Comparison of ENCODE assay signal across 21 cellular contexts in genomic region chr5:6644841-6645240, GRCh38. TPM values are rescaled to one million over a fixed set of nuclear protein-coding genes. Genes with fewer than 3 reads are reported as not detected.
DNase-seq lines count a peak whose midpoint lies in the region; ATAC-seq and TF ChIP-seq lines count a peak whose summit lies in the region.
"Had no signal": no experiment of that assay in that cellular context is flagged by ENCODE, and none has a peak within 500 bp of the region (broad histone marks: within the 10 kb centered on the region; RNA-seq: fewer than 3 reads in every experiment).

No MANE protein-coding gene starts in this region.

- no peak for TF ChIP-seq CTCF in AG09309 (IDR thresholded peaks at IDR 0.05; ENCODE audit: control insufficient read depth, insufficient read depth, low read depth, low read length, missing control alignments)
- no peak for TF ChIP-seq CTCF in astrocyte of the spinal cord (IDR thresholded peaks at IDR 0.05; ENCODE audit: low read depth, low read length)
- no peak for TF ChIP-seq CTCF in ovary (IDR thresholded peaks at IDR 0.05)
- TF ChIP-seq CTCF in lower leg skin (IDR thresholded peaks at IDR 0.05) = no peak

- TF ChIP-seq POLR2A in ovary (IDR thresholded peaks at IDR 0.05) (no peak), lower leg skin (IDR thresholded peaks at IDR 0.05) (no peak)

- H3K27ac ChIP-seq in ovary = no peak overlapping the region
- H3K27ac ChIP-seq: BLaER1, PC-9, SJCRH30 had no signal

- no peaks in the 10 kb centered on the region for H3K27me3 ChIP-seq in ovary
- H3K27me3 ChIP-seq: BLaER1, SJCRH30 had no signal

- no peaks in the 10 kb centered on the region for H3K4me1 ChIP-seq in ovary (ENCODE audit: insufficient read depth)
- H3K4me1 ChIP-seq: HAP-1, SJCRH30 had no signal

- intact Hi-C loops in ovary (cut with DNase I) = loop anchor here in 1 of 4 donors (5.0 kb wide), 1 partner anchor 1503 kb away; the partner anchor contains the start of gene ADAMTS16
- intact Hi-C loops in lower leg skin (cut with DNase I; ENCODE audit: low total_unique reads) = no loop called here

- H3K4me3 ChIP-seq in AG09309 (ENCODE audit: control insufficient read depth, low read depth, low read length) (no peak overlapping the region), astrocyte of the spinal cord (ENCODE audit: low read depth, low read length) (no peak overlapping the region), ovary (no peak overlapping the region), lower leg skin (ENCODE audit: low read depth, poor library complexity, severe bottlenecking) (no peak overlapping the region)
- H3K4me3 ChIP-seq: BLaER1, HAP-1, PC-9, SJCRH30 had no signal

- peak; percentile 39 for DNase-seq in AG09309 (ENCODE audit: low read depth)
- peak; percentile 78 for DNase-seq in HCEC 1CT
- DNase-seq in RPMI7951 (ENCODE audit: low read depth) = peak; percentile 55
- peak; percentile 68 for DNase-seq in astrocyte of the spinal cord (ENCODE audit: low read depth, low spot score)
- DNase-seq in ovary = no peak
- DNase-seq in SHP77 treated with DMSO at 0.1 percent for 48 hours (lab: John Stamatoyannopoulos, UW) = no peak
- DNase-seq in lower leg skin (ENCODE audit: low spot score in 2 of 2) = no peak
- DNase-seq: CD4-positive, alpha-beta T cell; GOT3; Karpas-422; NCI-H1105; NCI-H1436 treated with DMSO at 0.1 percent for 48 hours; NCI-H187 treated with DMSO at 0.1 percent for 48 hours; NCI-H2107; NCI-H524 treated with DMSO at 0.1 percent for 48 hours; NCI-H774; PC-9; SJCRH30 had no signal

- in situ Hi-C loops in astrocyte of the spinal cord (cut with HindIII; ENCODE audit: low sequenced_read_pairs) = no loop called here

- no peaks in the 10 kb centered on the region for H3K36me3 ChIP-seq in ovary
- H3K36me3 ChIP-seq: HAP-1, SJCRH30 had no signal

- H3K9me3 ChIP-seq in ovary = no peaks in the 10 kb centered on the region
- H3K9me3 ChIP-seq: SJCRH30 had no signal

- no peak for ATAC-seq in HG03565 (IDR thresholded peaks at IDR 0.05; ENCODE audit: unreplicated experiment)

- no peak for TF ChIP-seq EP300 in ovary (IDR thresholded peaks at IDR 0.05)

- 83 to 95% (median 91%) methylated on average over 6 of the region's 6 CpGs for WGBS in ovary, 3 donors
- 89 to 92% methylated on average over 6 of the region's 6 CpGs for WGBS in lower leg skin, 2 donors

RNA-seq across cellular contexts. Expression of gene SRD5A1, which starts 11.6 kb away (rescaled TPM):
- 22.5 and 23.4 TPM in 2 replicates for total RNA-seq in RPMI7951 (2014; rRNA removed; shearing (Covaris generic))
- total RNA-seq in ovary = 10 to 100 TPM in 3 of 7 donors, 1 to 10 TPM in 4; 4.4 to 13.5 (median 9.8) TPM
- polyA plus RNA-seq in ovary = 1 to 10 TPM; 6.5 to 6.6 TPM
- 100 to 1,000 TPM in 2 of 4 donors, 10 to 100 TPM in 2; 83.1 to 155 (median 98.4) TPM for total RNA-seq in lower leg skin

RNA-seq across cellular contexts. Expression of gene NSUN2, which starts 12.0 kb away (rescaled TPM):
- total RNA-seq in RPMI7951 (2014; rRNA removed; shearing (Covaris generic)) = 19.3 and 20.6 TPM in 2 replicates
- total RNA-seq in ovary = 10 to 100 TPM; 34.7 to 52.1 (median 40.7) TPM
- polyA plus RNA-seq in ovary = 10 to 100 TPM; 33.5 to 33.8 TPM
- total RNA-seq in lower leg skin = 10 to 100 TPM; 43.0 to 54.0 (median 47.9) TPM

Comparison
In these comparisons a context has a peak if more than half of its experiments do, and no peak if none do; other contexts are left out.
1. DNase-seq: peak in AG09309 (single experiment), HCEC 1CT (single experiment), RPMI7951 (single experiment) and astrocyte of the spinal cord (single experiment); none in ovary (0 of 5), SHP77 treated with DMSO at 0.1 percent for 48 hours (single experiment) and lower leg skin (0 of 2).